ENCODE assay signal across 32 cellular contexts in the genomic region with DNA sequence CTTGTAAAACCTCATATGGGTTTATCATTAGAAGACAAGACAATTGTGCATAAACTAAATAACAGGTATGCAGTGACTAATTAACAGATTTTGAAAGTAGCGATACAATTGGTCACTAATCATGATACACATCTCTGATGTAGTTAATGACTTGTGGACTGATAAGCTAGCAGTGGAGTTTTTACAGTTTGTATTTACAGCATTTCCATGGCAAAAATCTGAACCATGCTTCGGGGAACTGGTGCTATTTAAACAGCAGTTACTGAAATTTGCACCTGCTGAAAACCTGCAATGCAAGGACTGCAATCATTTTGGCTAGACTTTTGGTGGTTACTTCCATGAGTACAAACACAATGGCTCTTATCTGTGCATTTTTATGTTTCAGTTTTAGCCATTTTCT.
"Had no signal": no experiment of that assay in that cellular context is flagged by ENCODE, and none has a peak within 500 bp of the region (broad histone marks: within the 10 kb centered on the region; RNA-seq: fewer than 3 reads in every experiment).

No MANE protein-coding gene starts in this region.

- H3K36me3 ChIP-seq: adrenal gland, ascending aorta, brain microvascular endothelial cell, breast epithelium, cardiac muscle cell had no signal

- H3K4me1 ChIP-seq: adrenal gland, ascending aorta, body of pancreas, breast epithelium had no signal

- H3K27ac ChIP-seq: adrenal gland, ascending aorta, body of pancreas, brain microvascular endothelial cell, breast epithelium, cardiac muscle cell had no signal

- H3K4me3 ChIP-seq: adrenal gland, ascending aorta, body of pancreas, breast epithelium, cardiac muscle cell had no signal

- H3K9me3 ChIP-seq: adrenal gland, ascending aorta, body of pancreas had no signal

- H3K27me3 ChIP-seq: adrenal gland, ascending aorta, body of pancreas, brain microvascular endothelial cell, breast epithelium, cardiac muscle cell had no signal

- ATAC-seq: activated naive CD4-positive, alpha-beta T cell treated with anti-CD3 and anti-CD28 coated beads, Interleukin-2, amount 50 U/mL, for 72 hours; activated naive CD8-positive, alpha-beta T cell treated with anti-CD3 and anti-CD28 coated beads, Interleukin-2, amount 50 U/mL, for 24 hours; activated T-cell treated with anti-CD3 and anti-CD28 coated beads, Interleukin-2, amount 50 U/mL, for 4 hours; activated T-cell treated with anti-CD3 and anti-CD28 coated beads, Interleukin-2, amount 50 U/mL, for 72 hours; activated T-helper 17 cell treated with anti-CD3 and anti-CD28 coated beads, Interleukin-2, amount 50 U/mL, for 72 hours; body of pancreas had no signal

- DNase-seq: activated effector memory CD4-positive, alpha-beta T cell treated with anti-CD3 and anti-CD28 coated beads, Interleukin-2, amount 50 U/mL, for 16 hours; activated effector memory CD4-positive, alpha-beta T cell treated with Interleukin-2 at 50 U/mL for 16 hours; activated gamma-delta T cell; activated gamma-delta T cell treated with Interleukin-2 at 50 U/mL for 16 hours; activated naive CD4-positive, alpha-beta T cell; activated naive CD4-positive, alpha-beta T cell treated with anti-CD3 and anti-CD28 coated beads for 36 hours; activated naive CD4-positive, alpha-beta T cell treated with anti-CD3 and anti-CD28 coated beads, Interleukin-2, amount 10 ng/mL, durations not matched to agents 7 days and 5 days; activated naive CD4-positive, alpha-beta T cell treated with anti-CD3 and anti-CD28 coated beads, Interleukin-2, amount 50 U/mL, for 16 hours; activated naive CD4-positive, alpha-beta T cell treated with Interleukin-2 at 50 U/mL for 16 hours; activated naive CD8-positive, alpha-beta T cell treated with anti-CD3 and anti-CD28 coated beads for 36 hours; activated naive CD8-positive, alpha-beta T cell treated with anti-CD3 and anti-CD28 coated beads, Interleukin-2, amount 10 ng/mL, durations not matched to agents 7 days and 5 days; activated naive CD8-positive, alpha-beta T cell treated with anti-CD3 and anti-CD28 coated beads, Interleukin-2, amount 50 U/mL, for 24 hours; activated T-cell treated with anti-CD3 and anti-CD28 coated beads, Interleukin-2, amount 50 U/mL, for 1 hour; activated T-cell treated with anti-CD3 and anti-CD28 coated beads, Interleukin-2, amount 50 U/mL, for 24 hours; activated T-cell treated with anti-CD3 and anti-CD28 coated beads, Interleukin-2, amount 50 U/mL, for 4 hours; activated T-cell treated with anti-CD3 and anti-CD28 coated beads, Interleukin-2, amount 50 U/mL, for 48 hours; activated T-cell treated with anti-CD3 and anti-CD28 coated beads, Interleukin-2, amount 50 U/mL, for 72 hours; adrenal gland; amniotic stem cell; amygdala; anterior cingulate cortex; aorta; body of pancreas; brain microvascular endothelial cell; caudate nucleus; central memory CD4-positive, alpha-beta T cell; cerebellar nuclear complex had no signal
